ENCODE assay signal across 1 cellular context in the genomic region with DNA sequence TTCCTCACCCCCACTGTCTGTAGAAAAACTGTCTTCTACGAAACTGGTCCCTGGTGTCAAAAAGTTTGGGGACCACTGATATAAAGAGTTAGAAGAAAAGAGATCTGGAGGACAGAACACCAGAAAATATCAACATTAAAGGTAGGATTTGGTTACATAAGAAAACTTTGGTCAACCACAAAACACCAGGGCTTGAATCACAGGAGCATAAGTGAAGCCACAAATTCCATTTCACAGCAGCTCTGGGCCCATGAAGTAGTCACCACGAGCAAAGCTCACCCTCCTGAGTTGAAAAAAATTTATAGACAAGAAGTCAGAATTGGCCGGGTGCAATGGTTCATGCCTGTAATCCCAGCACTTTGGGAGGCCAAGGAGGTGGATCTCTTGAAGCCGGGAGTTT.
TF ChIP-seq lines count a peak whose summit lies in the region.

No MANE protein-coding gene starts in this region.

TF ChIP-seq in IMR-90, 13 proteins besides CTCF, POLR2A, EP300 and RAD21:
- TF ChIP-seq, protein P1, sequence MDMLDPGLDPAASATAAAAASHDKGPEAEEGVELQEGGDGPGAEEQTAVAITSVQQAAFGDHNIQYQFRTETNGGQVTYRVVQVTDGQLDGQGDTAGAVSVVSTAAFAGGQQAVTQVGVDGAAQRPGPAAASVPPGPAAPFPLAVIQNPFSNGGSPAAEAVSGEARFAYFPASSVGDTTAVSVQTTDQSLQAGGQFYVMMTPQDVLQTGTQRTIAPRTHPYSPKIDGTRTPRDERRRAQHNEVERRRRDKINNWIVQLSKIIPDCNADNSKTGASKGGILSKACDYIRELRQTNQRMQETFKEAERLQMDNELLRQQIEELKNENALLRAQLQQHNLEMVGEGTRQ (IDR thresholded peaks at IDR 0.05; ENCODE audit: low read depth, low read length): no peak
- TF ChIP-seq CEBPB (IDR thresholded peaks at IDR 0.05; ENCODE audit: low read depth, low read length): no peak
- TF ChIP-seq MXI1 (IDR thresholded peaks at IDR 0.05; ENCODE audit: borderline replicate concordance, low read depth, low read length): no peak
- TF ChIP-seq MAFK (IDR thresholded peaks at IDR 0.05; ENCODE audit: low read depth, low read length): no peak
- no peak for TF ChIP-seq SMC3 (IDR thresholded peaks at IDR 0.05; ENCODE audit: low read depth, low read length)
- no peak for TF ChIP-seq BHLHE40 (IDR thresholded peaks at IDR 0.05; ENCODE audit: low read depth, low read length)
- no peak for TF ChIP-seq RCOR1 (IDR thresholded peaks at IDR 0.05; ENCODE audit: insufficient replicate concordance, low read length)
- no peak for TF ChIP-seq FOS (IDR thresholded peaks at IDR 0.05; ENCODE audit: low read depth, low read length)
- no peak for TF ChIP-seq MAZ (IDR thresholded peaks at IDR 0.05; ENCODE audit: borderline replicate concordance, low read depth, low read length)
- no peak for TF ChIP-seq NFE2L2 (IDR thresholded peaks at IDR 0.05; ENCODE audit: low read depth, low read length)
TF ChIP-seq in IMR-90: peak in this region for 0.
